ENCODE assay signal across 1 cellular context in genomic region chr7:65199221-65199620, GRCh38.
ATAC-seq lines count a peak whose summit lies in the region.

No MANE protein-coding gene starts in this region.

- peak; percentile 66 for ATAC-seq in esophagus mucosa
